Comparison of ENCODE assay signal across 21 cellular contexts in genomic region chr11:74721479-74721835, GRCh38. TPM values are rescaled to one million over a fixed set of nuclear protein-coding genes. Genes with fewer than 3 reads are reported as not detected.
DNase-seq lines count a peak whose midpoint lies in the region; ATAC-seq and TF ChIP-seq lines count a peak whose summit lies in the region.
"Had no signal": no experiment of that assay in that cellular context is flagged by ENCODE, and none has a peak within 500 bp of the region (broad histone marks: within the 10 kb centered on the region; RNA-seq: fewer than 3 reads in every experiment).

No MANE protein-coding gene starts in this region.

- H2AK9ac ChIP-seq in IMR-90 (replicated peaks; ENCODE audit: low read depth, low read length, poor library complexity): peak overlapping the region; percentile 10

- H3K9ac ChIP-seq in IMR-90 (ENCODE audit: low read depth, low read length) (no peak overlapping the region), mesenchymal stem cell (ENCODE audit: low read length) (no peak overlapping the region), stomach smooth muscle (ENCODE audit: low read length in 2 of 2) (no peak overlapping the region)

- peak overlapping the region; percentile 83 for H3K18ac ChIP-seq in IMR-90 (ENCODE audit: low read depth, low read length)
- no peak overlapping the region for H3K18ac ChIP-seq in mesenchymal stem cell (ENCODE audit: low read depth in 1 of 2, low read length in 2 of 2)

- H3K14ac ChIP-seq in IMR-90 (replicated peaks; ENCODE audit: low read depth, low read length) (peak overlapping the region; percentile 69), mesenchymal stem cell (ENCODE audit: low read length in 2 of 2) (peak overlapping the region in 1 of 2 experiments; percentile 18)

- BruUV-seq in IMR-90 (replicated peaks; lab: Mats Ljungman, UMichigan): no TSS peak

- H2BK20ac ChIP-seq in IMR-90 (ENCODE audit: low read depth, low read length): peak overlapping the region; percentile 94

- peak overlapping the region; percentile 96 for H4K91ac ChIP-seq in IMR-90 (ENCODE audit: insufficient read depth, low read depth, low read length)
- no peak overlapping the region for H4K91ac ChIP-seq in mesenchymal stem cell (ENCODE audit: low read length)

- DNase-seq in IMR-90: no peak
- no peak for DNase-seq in esophagus muscularis mucosa (ENCODE audit: extremely low spot score)
- no peak for DNase-seq in mesenchymal stem cell
- no peak for DNase-seq in GDM1 (lab: John Stamatoyannopoulos, UW)
- DNase-seq in SW480 (ENCODE audit: low spot score): no peak
- DNase-seq: activated CD4-positive, CD25-positive, alpha-beta regulatory T cell; activated CD8-positive, alpha-beta T cell treated with anti-CD3 and anti-CD28 coated beads for 36 hours; activated naive CD4-positive, alpha-beta T cell treated with anti-CD3 and anti-CD28 coated beads, Interleukin-2, amount 50 U/mL, for 16 hours; activated T-cell treated with anti-CD3 and anti-CD28 coated beads, Interleukin-2, amount 50 U/mL, for 24 hours; cortex of kidney; NCI-H2107; NCI-H510A; stimulated activated CD4-positive, alpha-beta T cell treated with anti-CD3 and anti-CD28 coated beads, Interleukin-4, amount 100 ng/mL, for 4 hours had no signal

- peaks cover 20% of the 10 kb centered on the region for H3K9me1 ChIP-seq in IMR-90 (ENCODE audit: insufficient read depth, low read length)

- no peak overlapping the region for H3K56ac ChIP-seq in IMR-90 (ENCODE audit: extremely low read depth, insufficient read depth, low read length)

- H4K5ac ChIP-seq in IMR-90 (ENCODE audit: low read depth, low read length): peak overlapping the region; percentile 89

- H3K27me3 ChIP-seq in IMR-90 (ENCODE audit: control insufficient read depth, insufficient read depth, low read length) (no peaks in the 10 kb centered on the region), esophagus muscularis mucosa (no peaks in the 10 kb centered on the region), mesenchymal stem cell (ENCODE audit: control insufficient read depth in 1 of 2, insufficient read depth in 1 of 2, low read length in 2 of 2) (peaks cover 49 to 52% of the 10 kb centered on the region in 2 experiments), stomach smooth muscle (ENCODE audit: control insufficient read depth in 1 of 2, insufficient read depth in 2 of 2, low read length in 2 of 2) (no peaks in the 10 kb centered on the region)

- WGBS in IMR-90 (ENCODE audit: extremely low coverage in 2 of 2, insufficient read length in 1 of 2), 2 experiments: 89% methylated on average over 3 of the region's 3 CpGs; no CpG with 5 or more reads in 1 of the 2 experiments
- WGBS in esophagus muscularis mucosa: 100% methylated on average over 1 of the region's 3 CpGs
- 93% methylated on average over 3 of the region's 3 CpGs for WGBS in mesenchymal stem cell

- no peak for ATAC-seq in IMR-90 (ENCODE audit: low read depth)
- no peak for ATAC-seq in HG03175 (IDR thresholded peaks at IDR 0.05; ENCODE audit: unreplicated experiment)
- no peak for ATAC-seq in HG02981 (IDR thresholded peaks at IDR 0.05; ENCODE audit: unreplicated experiment)
- ATAC-seq: activated CD8-positive, alpha-beta T cell treated with anti-CD3 and anti-CD28 coated beads for 36 hours had no signal

- CTCF ChIA-PET in IMR-90 (lab: Yijun Ruan, JAX): interaction anchor here (1.1 to 1.4 kb wide), 2 partner anchors 19 kb away, joined by 3 to 5 read pairs; no protein-coding TSS in a partner anchor

- H3K4me1 ChIP-seq in IMR-90 (ENCODE audit: control insufficient read depth, insufficient read depth, low read length) (peaks cover 57% of the 10 kb centered on the region), esophagus muscularis mucosa (peaks cover 40 to 73% (median 66%) of the 10 kb centered on the region in 4 donors), mesenchymal stem cell (ENCODE audit: control insufficient read depth, insufficient read depth, low read depth, low read length) (no peaks in the 10 kb centered on the region), stomach smooth muscle (ENCODE audit: control insufficient read depth, insufficient read depth, low read length) (peaks cover 56% of the 10 kb centered on the region)

- peak overlapping the region; percentile 98 for H2AK5ac ChIP-seq in IMR-90 (ENCODE audit: low read depth, low read length)
- H2AK5ac ChIP-seq in mesenchymal stem cell (ENCODE audit: low read length, severe bottlenecking): no peak overlapping the region

- intact Hi-C loops in IMR-90 (cut with micrococcal nuclease): loop anchor here (5.0 kb wide), 1 partner anchor 584 kb away; no protein-coding TSS in a partner anchor
- intact Hi-C loops in esophagus muscularis mucosa (cut with DNase I): no loop called here

- peak overlapping the region; percentile 89 for H3K4ac ChIP-seq in IMR-90 (ENCODE audit: low read depth, low read length)
- no peak overlapping the region for H3K4ac ChIP-seq in mesenchymal stem cell (ENCODE audit: low read depth in 1 of 2, low read length in 2 of 2)

- H2BK15ac ChIP-seq in IMR-90 (ENCODE audit: low read depth, low read length): peak overlapping the region; percentile 38; the same call in 1 of the 3 replicates
- peak overlapping the region; percentile 30 for H2BK15ac ChIP-seq in mesenchymal stem cell (ENCODE audit: low read depth, poor library complexity, severe bottlenecking)

- TF ChIP-seq RAD21 in IMR-90 (IDR thresholded peaks at IDR 0.05; ENCODE audit: low read length): no peak

- H3K23ac ChIP-seq in IMR-90 (ENCODE audit: low read depth, low read length): peak overlapping the region; percentile 69
- H3K23ac ChIP-seq in mesenchymal stem cell (ENCODE audit: low read length in 2 of 2): no peak overlapping the region

- no peak overlapping the region for H3K4me2 ChIP-seq in IMR-90 (ENCODE audit: low read depth, low read length)
- no peak overlapping the region for H3K4me2 ChIP-seq in mesenchymal stem cell (ENCODE audit: low read length, poor library complexity, severe bottlenecking)

- in situ Hi-C loops in IMR-90 (cut with MboI; ENCODE audit: low sequenced_read_pairs): no loop called here

- TF ChIP-seq EP300 in esophagus muscularis mucosa (IDR thresholded peaks at IDR 0.05): no peak

- H3K36me3 ChIP-seq in IMR-90 (ENCODE audit: control insufficient read depth, insufficient read depth, low read length) (no peaks in the 10 kb centered on the region), esophagus muscularis mucosa (no peaks in the 10 kb centered on the region), mesenchymal stem cell (ENCODE audit: control insufficient read depth in 1 of 2, insufficient read depth in 2 of 2, low read depth in 1 of 2, low read length in 2 of 2) (no peaks in the 10 kb centered on the region), stomach smooth muscle (ENCODE audit: control insufficient read depth in 2 of 2, insufficient read depth in 2 of 2, low read length in 2 of 2) (no peaks in the 10 kb centered on the region)

- TF ChIP-seq POLR2A in IMR-90 (IDR thresholded peaks at IDR 0.05; ENCODE audit: low read depth, low read length) (no peak), esophagus muscularis mucosa (IDR thresholded peaks at IDR 0.05; ENCODE audit: low read depth) (no peak)

- H3K4me3 ChIP-seq in IMR-90 (ENCODE audit: insufficient read depth, low read depth, low read length): no peak overlapping the region
- no peak overlapping the region for H3K4me3 ChIP-seq in esophagus muscularis mucosa
- no peak overlapping the region for H3K4me3 ChIP-seq in mesenchymal stem cell (ENCODE audit: insufficient read depth in 1 of 2, low read depth in 1 of 2, low read length in 2 of 2)
- peak overlapping the region in 1 of 2 donors; percentile 44 for H3K4me3 ChIP-seq in stomach smooth muscle (ENCODE audit: low read length in 2 of 2)

- TF ChIP-seq CTCF in IMR-90 (conservative IDR thresholded peaks at IDR 0.05; ENCODE audit: low read depth, low read length) (no peak), esophagus muscularis mucosa (IDR thresholded peaks at IDR 0.05) (peak in 1 of 3 experiments; percentile 1)

- H3K27ac ChIP-seq in IMR-90 (ENCODE audit: insufficient read depth, low read length) (peak overlapping the region; percentile 76), esophagus muscularis mucosa (replicated peaks in 1 of 4) (peak overlapping the region; percentile 41 to 86 (median 77)), mesenchymal stem cell (ENCODE audit: low read length, poor library complexity, severe bottlenecking) (no peak overlapping the region), stomach smooth muscle (ENCODE audit: low read length) (peak overlapping the region; percentile 81)

- peak overlapping the region; percentile 70 for H2AFZ ChIP-seq in IMR-90 (replicated peaks; ENCODE audit: low read length, poor library complexity)
- no peak overlapping the region for H2AFZ ChIP-seq in mesenchymal stem cell (ENCODE audit: low read depth, low read length)

- POLR2A ChIA-PET in IMR-90 (lab: Charles Lee; ENCODE audit: unreplicated experiment): interaction anchor here (0.9 kb wide), 1 partner anchor 19 kb away, joined by 3 read pairs; no protein-coding TSS in a partner anchor

- no peaks in the 10 kb centered on the region for H4K20me1 ChIP-seq in IMR-90 (ENCODE audit: insufficient read depth, low read length)

- H2BK5ac ChIP-seq in IMR-90 (ENCODE audit: low read depth, low read length, poor library complexity, severe bottlenecking) (peak overlapping the region; percentile 78), mesenchymal stem cell (ENCODE audit: low read depth, low read length, poor library complexity, severe bottlenecking) (no peak overlapping the region)

- H3K79me1 ChIP-seq in IMR-90 (ENCODE audit: low read depth in 1 of 2, low read length in 2 of 2) (no peaks in the 10 kb centered on the region), mesenchymal stem cell (replicated peaks; ENCODE audit: low read length, poor library complexity, severe bottlenecking) (no peaks in the 10 kb centered on the region)

- H2BK12ac ChIP-seq in mesenchymal stem cell (ENCODE audit: low read length in 2 of 2): no peak overlapping the region

- dilution Hi-C loops in IMR-90 (cut with HindIII; ENCODE audit: low sequenced_read_pairs, unreplicated experiment): no loop called here

- peak overlapping the region; percentile 38 to 92; a peak in 3 of 4 replicates for H4K8ac ChIP-seq in IMR-90 (ENCODE audit: low read depth in 2 of 2, low read length in 2 of 2)
- no peak overlapping the region for H4K8ac ChIP-seq in mesenchymal stem cell (ENCODE audit: low read length)

- H3K9me3 ChIP-seq in IMR-90 (ENCODE audit: control insufficient read depth, insufficient read depth, low read length): no peaks in the 10 kb centered on the region
- H3K9me3 ChIP-seq in esophagus muscularis mucosa: no peaks in the 10 kb centered on the region
- no peaks in the 10 kb centered on the region for H3K9me3 ChIP-seq in mesenchymal stem cell (ENCODE audit: control insufficient read depth, low read length)
- no peaks in the 10 kb centered on the region for H3K9me3 ChIP-seq in stomach smooth muscle (ENCODE audit: control insufficient read depth in 2 of 2, low read length in 2 of 2)

- H2BK120ac ChIP-seq in IMR-90 (ENCODE audit: low read depth, low read length): peak overlapping the region; percentile 90
- H2BK120ac ChIP-seq in mesenchymal stem cell (ENCODE audit: low read depth, low read length): no peak overlapping the region

RNA-seq across cellular contexts. Expression of gene CHRDL2, which starts 9.8 kb away (rescaled TPM):
- total RNA-seq in IMR-90 (2012; rRNA removed) (not detected in 2 replicates), esophagus muscularis mucosa (under 1 TPM in 2 of 4 donors, not detected in 2; 0.40 to 0.50 TPM)
- 0.37 and 0.80 TPM in 2 replicates for polyA plus RNA-seq in IMR-90 (2012; rRNA removed)
- polyA plus RNA-seq in IMR-90 (2012; cell fraction: cytosol; rRNA removed): 0.95 and 2.3 TPM in 2 replicates
- 0.64 and 0.66 TPM in 2 replicates for polyA plus RNA-seq in IMR-90 (2012; cell fraction: nucleus; rRNA removed; ENCODE audit: low replicate concordance)
- not detected for polyA plus RNA-seq in mesenchymal stem cell (2013, experiment 1 of 2)
- polyA plus RNA-seq in mesenchymal stem cell (2013, experiment 2 of 2): not detected
- total RNA-seq: activated CD8-positive, alpha-beta T cell treated with anti-CD3 and anti-CD28 coated beads for 36 hours; astrocyte; kidney epithelial cell; pulmonary artery endothelial cell; RPMI7951 had no signal
- polyA plus RNA-seq: CD14-positive monocyte had no signal

RNA-seq across cellular contexts. Expression of gene RNF169, which starts 27.2 kb away (rescaled TPM):
- total RNA-seq in IMR-90 (2012; rRNA removed): 23.3 and 28.1 TPM in 2 replicates
- polyA plus RNA-seq in IMR-90 (2012; rRNA removed): 3.0 and 3.6 TPM in 2 replicates
- polyA plus RNA-seq in IMR-90 (2012; cell fraction: cytosol; rRNA removed): 0.73 and 0.82 TPM in 2 replicates
- 1.2 and 7.6 TPM in 2 replicates for polyA plus RNA-seq in IMR-90 (2012; cell fraction: nucleus; rRNA removed; ENCODE audit: low replicate concordance)
- 10 to 100 TPM; 16.2 to 26.6 (median 20.6) TPM for total RNA-seq in esophagus muscularis mucosa
- 5.2 TPM for polyA plus RNA-seq in mesenchymal stem cell (2013, experiment 1 of 2)
- 5.0 TPM for polyA plus RNA-seq in mesenchymal stem cell (2013, experiment 2 of 2)
